ENCODE assay signal across 10 cellular contexts in the genomic region with DNA sequence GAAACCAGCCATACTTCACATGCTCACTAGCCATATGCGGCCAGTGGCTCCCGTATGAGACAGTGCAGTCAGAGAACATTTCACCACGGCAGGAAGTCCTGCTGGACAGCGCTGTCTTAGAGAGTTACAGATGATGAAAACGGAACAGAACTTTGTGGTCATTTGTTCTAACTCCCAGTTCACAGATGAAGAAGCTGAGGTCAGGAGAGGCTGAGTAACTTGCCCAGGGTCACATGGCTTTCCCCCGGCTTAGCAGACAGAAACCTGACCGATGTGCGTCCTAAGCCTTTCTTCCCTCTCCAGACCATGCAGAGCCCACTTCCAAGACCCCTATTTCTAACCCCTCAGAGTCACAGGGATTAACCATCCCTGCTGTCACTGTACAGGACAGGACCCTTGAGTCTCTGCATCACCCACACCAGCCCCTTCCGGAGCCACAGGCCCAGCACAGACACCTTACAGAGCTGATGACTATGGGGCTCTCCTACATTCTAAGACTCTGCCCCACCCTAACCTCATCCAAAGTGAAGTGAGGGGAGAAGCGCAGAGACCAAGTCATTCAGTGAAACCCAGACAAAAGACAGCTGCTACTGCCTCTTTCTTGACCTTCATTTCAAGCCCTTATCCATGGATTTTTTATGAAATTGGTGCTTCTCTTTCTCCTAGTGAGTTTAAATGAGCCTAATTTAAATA.
DNase-seq lines count a peak whose midpoint lies in the region; ATAC-seq, FAIRE-seq and TF ChIP-seq lines count a peak whose summit lies in the region.
"Had no signal": no experiment of that assay in that cellular context is flagged by ENCODE, and none has a peak within 500 bp of the region (broad histone marks: within the 10 kb centered on the region; RNA-seq: fewer than 3 reads in every experiment).

No MANE protein-coding gene starts in this region.

- H3K4me2 ChIP-seq in GM12878 (ENCODE audit: control insufficient read depth, insufficient read depth) = peak overlapping the region; percentile 76

- H3K4me1 ChIP-seq in GM12878 (ENCODE audit: control insufficient read depth, insufficient read depth, low read length) (peaks cover 46% of the 10 kb centered on the region), foreskin keratinocyte (no peaks in the 10 kb centered on the region)

- RAD21 ChIA-PET in GM12878 (lab: Charles Lee; ENCODE audit: unreplicated experiment) = interaction anchor here (0.7 to 6.0 kb wide), 18 partner anchors 8 to 458 kb away, joined by 3 to 38 read pairs (median 4); no protein-coding TSS in a partner anchor

- BruUV-seq in GM12878 (replicated peaks; lab: Mats Ljungman, UMichigan) = TSS peak; percentile 79

- H3K4me3 Mint-ChIP-seq in glutamatergic neuron (ENCODE audit: unreplicated experiment) = no peak overlapping the region

- WGBS in GM12878 (ENCODE audit: insufficient coverage, insufficient replicate concordance, low lambda C conversion rate, missing lambda C conversion rate) = 0% methylated on average over 10 of the region's 10 CpGs

- DNase-seq in GM12878 (ENCODE audit: low read depth, low spot score) (peak; percentile 80), glutamatergic neuron (no peak), SHP77 (lab: John Stamatoyannopoulos, UW) (no peak), nucleus accumbens (lab: John Stamatoyannopoulos, UW) (no peak), foreskin keratinocyte (no peak)
- DNase-seq: effector memory CD4-positive, alpha-beta T cell; NCI-H187 treated with DMSO at 0.1 percent for 48 hours had no signal

- peak; percentile 69 for FAIRE-seq in GM12878 (lab: Jason Lieb, UNC)

- peaks cover 8% of the 10 kb centered on the region for H3K9me3 Mint-ChIP-seq in glutamatergic neuron (ENCODE audit: unreplicated experiment)

- TF ChIP-seq POLR2A in GM12878 (IDR thresholded peaks at IDR 0.05; ENCODE audit: low read depth, low read length) = no peak

- H3K36me3 Mint-ChIP-seq in glutamatergic neuron (ENCODE audit: unreplicated experiment) = no peaks in the 10 kb centered on the region

- in situ Hi-C loops in GM12878 (cut with MboI) = no loop called here

- TF ChIP-seq EP300 in GM12878 (IDR thresholded peaks at IDR 0.05; ENCODE audit: borderline replicate concordance in 1 of 2, control insufficient read depth in 1 of 2, low read depth in 2 of 2, low read length in 2 of 2) = peak; percentile 87 to 89; a peak in 3 of 4 replicates

- no peak overlapping the region for H2AFZ ChIP-seq in GM12878 (ENCODE audit: control insufficient read depth, low read depth, low read length)

- no peak for TF ChIP-seq RAD21 in GM12878 (IDR thresholded peaks at IDR 0.05; ENCODE audit: insufficient read depth, low read depth, low read length)

- H3K79me2 ChIP-seq in GM12878 (ENCODE audit: control insufficient read depth, insufficient read depth, low read length) = no peaks in the 10 kb centered on the region

- SMC1A ChIA-PET in GM12878 (lab: Charles Lee; ENCODE audit: uncharacterized antibody, unreplicated experiment) = interaction anchor here (0.6 to 12.6 kb wide), 13 partner anchors 10 to 458 kb away, joined by 3 to 116 read pairs (median 4); no protein-coding TSS in a partner anchor

- H3K9ac ChIP-seq in GM12878 (ENCODE audit: control insufficient read depth, insufficient read depth, low read length) = peak overlapping the region; percentile 35

- peaks cover 9% of the 10 kb centered on the region for H3K27me3 Mint-ChIP-seq in glutamatergic neuron (ENCODE audit: unreplicated experiment)

- peaks cover 31% of the 10 kb centered on the region for H3K4me1 Mint-ChIP-seq in glutamatergic neuron (ENCODE audit: low read depth, unreplicated experiment)

- H3K27ac Mint-ChIP-seq in glutamatergic neuron (ENCODE audit: unreplicated experiment) = no peak overlapping the region

- no peak for TF ChIP-seq CTCF in GM12878 (IDR thresholded peaks at IDR 0.05 in 2 of 3, conservative IDR thresholded peaks at IDR 0.05 in 1 of 3; ENCODE audit: control insufficient read depth in 2 of 3, extremely low read depth in 1 of 3, insufficient read depth in 1 of 3, low read depth in 3 of 3, low read length in 3 of 3)
- no peak for TF ChIP-seq CTCF in glutamatergic neuron (IDR thresholded peaks at IDR 0.05; ENCODE audit: partially characterized antibody, unreplicated experiment)
- TF ChIP-seq CTCF in foreskin keratinocyte (conservative IDR thresholded peaks at IDR 0.05) = no peak

- CTCF ChIA-PET in GM12878 (lab: Yijun Ruan, JAX) = interaction anchor here (0.7 to 17.7 kb wide), 31 partner anchors 8 to 460 kb away, joined by 3 to 214 read pairs (median 3); no protein-coding TSS in a partner anchor

- no peaks in the 10 kb centered on the region for H3K9me3 ChIP-seq in GM12878 (replicated peaks; ENCODE audit: control insufficient read depth, insufficient read depth, low read length)

- no peaks in the 10 kb centered on the region for H4K20me1 ChIP-seq in GM12878 (ENCODE audit: control insufficient read depth, insufficient read depth)

- ATAC-seq in GM18519 (IDR thresholded peaks at IDR 0.05; ENCODE audit: low FRiP score, unreplicated experiment) (peak; percentile 67), GM21529 (IDR thresholded peaks at IDR 0.05; ENCODE audit: unreplicated experiment) (peak; percentile 80), HG03439 (IDR thresholded peaks at IDR 0.05; ENCODE audit: unreplicated experiment) (peak; percentile 84), GM12878 (peak; percentile 85), foreskin keratinocyte (no peak)

- no peaks in the 10 kb centered on the region for H3K36me3 ChIP-seq in GM12878 (ENCODE audit: control insufficient read depth in 2 of 2, insufficient read depth in 2 of 2, low read length in 1 of 2)

- POLR2A ChIA-PET in GM12878 (lab: Charles Lee) = interaction anchor here (1.0 to 3.1 kb wide), 4 partner anchors 8 to 64 kb away, joined by 3 to 10 read pairs (median 5); no protein-coding TSS in a partner anchor

- H3K27ac ChIP-seq in GM12878 (ENCODE audit: control insufficient read depth, insufficient read depth) (peak overlapping the region; percentile 77), foreskin keratinocyte (no peak overlapping the region)

- H3K27me3 ChIP-seq in GM12878 (replicated peaks in 1 of 2; ENCODE audit: control insufficient read depth in 2 of 2, insufficient read depth in 2 of 2, low read length in 1 of 2) (no peaks in the 10 kb centered on the region), foreskin keratinocyte (no peaks in the 10 kb centered on the region)

- intact Hi-C loops in GM12878 (cut with micrococcal nuclease; ENCODE audit: unreplicated experiment) = loop anchor here (2.0 to 10.0 kb wide), 5 partner anchors 30 to 561 kb away; partner anchors contain the start of genes ABITRAM, CTNNAL1 and ELP1

- H3K4me3 ChIP-seq in GM12878 = 0 out of 2 replicates have a peak overlapping the region, but pooled peaks have one; percentile 15

TF ChIP-seq in GM12878, 131 proteins besides CTCF, POLR2A, EP300 and RAD21 (continues in another document):
- no peak for TF ChIP-seq HDAC6 (IDR thresholded peaks at IDR 0.05; ENCODE audit: unreplicated experiment)
- no peak for TF ChIP-seq SREBF2 (IDR thresholded peaks at IDR 0.05; ENCODE audit: low read length)
- no peak for TF ChIP-seq E2F4 (IDR thresholded peaks at IDR 0.05; ENCODE audit: low read depth, low read length)
- TF ChIP-seq WRNIP1 (IDR thresholded peaks at IDR 0.05; ENCODE audit: borderline replicate concordance, low read depth, low read length) = no peak
- peak; percentile 75 for TF ChIP-seq RFX5 (IDR thresholded peaks at IDR 0.05; ENCODE audit: low read depth, low read length)
- TF ChIP-seq, protein P1, sequence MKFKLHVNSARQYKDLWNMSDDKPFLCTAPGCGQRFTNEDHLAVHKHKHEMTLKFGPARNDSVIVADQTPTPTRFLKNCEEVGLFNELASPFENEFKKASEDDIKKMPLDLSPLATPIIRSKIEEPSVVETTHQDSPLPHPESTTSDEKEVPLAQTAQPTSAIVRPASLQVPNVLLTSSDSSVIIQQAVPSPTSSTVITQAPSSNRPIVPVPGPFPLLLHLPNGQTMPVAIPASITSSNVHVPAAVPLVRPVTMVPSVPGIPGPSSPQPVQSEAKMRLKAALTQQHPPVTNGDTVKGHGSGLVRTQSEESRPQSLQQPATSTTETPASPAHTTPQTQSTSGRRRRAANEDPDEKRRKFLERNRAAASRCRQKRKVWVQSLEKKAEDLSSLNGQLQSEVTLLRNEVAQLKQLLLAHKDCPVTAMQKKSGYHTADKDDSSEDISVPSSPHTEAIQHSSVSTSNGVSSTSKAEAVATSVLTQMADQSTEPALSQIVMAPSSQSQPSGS (IDR thresholded peaks at IDR 0.05; ENCODE audit: low read length) = no peak
- TF ChIP-seq NFXL1 (IDR thresholded peaks at IDR 0.05; ENCODE audit: borderline replicate concordance) = no peak
- TF ChIP-seq, protein P2, sequence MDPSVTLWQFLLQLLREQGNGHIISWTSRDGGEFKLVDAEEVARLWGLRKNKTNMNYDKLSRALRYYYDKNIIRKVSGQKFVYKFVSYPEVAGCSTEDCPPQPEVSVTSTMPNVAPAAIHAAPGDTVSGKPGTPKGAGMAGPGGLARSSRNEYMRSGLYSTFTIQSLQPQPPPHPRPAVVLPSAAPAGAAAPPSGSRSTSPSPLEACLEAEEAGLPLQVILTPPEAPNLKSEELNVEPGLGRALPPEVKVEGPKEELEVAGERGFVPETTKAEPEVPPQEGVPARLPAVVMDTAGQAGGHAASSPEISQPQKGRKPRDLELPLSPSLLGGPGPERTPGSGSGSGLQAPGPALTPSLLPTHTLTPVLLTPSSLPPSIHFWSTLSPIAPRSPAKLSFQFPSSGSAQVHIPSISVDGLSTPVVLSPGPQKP (IDR thresholded peaks at IDR 0.05; ENCODE audit: low read depth, low read length) = no peak
- TF ChIP-seq SIX5 (IDR thresholded peaks at IDR 0.05; ENCODE audit: low read depth, low read length, severe bottlenecking) = no peak
- TF ChIP-seq LARP7 (IDR thresholded peaks at IDR 0.05) = 0 out of 2 replicates have a peak, but pooled peaks have one; percentile 34
- no peak for TF ChIP-seq CEBPB (IDR thresholded peaks at IDR 0.05; ENCODE audit: borderline replicate concordance in 1 of 2, low read depth in 2 of 2, low read length in 2 of 2)
